ENCODE assay signal across 13 cellular contexts in genomic region chr7:116529250-116529649, GRCh38. TPM values are rescaled to one million over a fixed set of nuclear protein-coding genes. Genes with fewer than 3 reads are reported as not detected.
A peak's percentile ranks its signal among the peaks of the same experiment; 100 is the strongest.
DNase-seq lines count a peak whose midpoint lies in the region; ATAC-seq and TF ChIP-seq lines count a peak whose summit lies in the region.
"Had no signal": no experiment of that assay in that cellular context is flagged by ENCODE, and none has a peak within 500 bp of the region (broad histone marks: within the 10 kb centered on the region; RNA-seq: fewer than 3 reads in every experiment).

No MANE protein-coding gene starts in this region.

- no peaks in the 10 kb centered on the region for H3K9me3 ChIP-seq in lower lobe of right lung
- no peaks in the 10 kb centered on the region for H3K9me3 ChIP-seq in tibial artery

- peak; percentile 19 for DNase-seq in LHCN-M2 (ENCODE audit: low read depth)
- DNase-seq in astrocyte of the spinal cord (ENCODE audit: low read depth, low spot score) = no peak
- DNase-seq in lower lobe of right lung = no peak
- no peak for DNase-seq in tibial artery
- no peak for DNase-seq in SKM-1 treated with dmso at 0.1 percent for 144 hours (lab: John Stamatoyannopoulos, UW; ENCODE audit: unreplicated experiment)
- DNase-seq in stimulated activated CD4-positive, alpha-beta T cell treated with anti-CD3 and anti-CD28 coated beads, Interleukin-4, amount 100 ng/mL, for 1 hour = no peak
- DNase-seq: activated CD4-positive, CD25-positive, alpha-beta regulatory T cell; activated naive CD4-positive, alpha-beta T cell treated with anti-CD3 and anti-CD28 coated beads for 36 hours; CD8-positive, alpha-beta T cell; NCI-H2171 treated with DMSO at 0.1 percent for 48 hours; nucleus accumbens; SW 1271 had no signal

- H3K36me3 ChIP-seq in lower lobe of right lung (peaks cover 8% of the 10 kb centered on the region), tibial artery (peaks cover 4 to 6% (median 4%) of the 10 kb centered on the region in 3 donors)

- ATAC-seq in lower lobe of right lung (no peak), HG02885 (IDR thresholded peaks at IDR 0.05; ENCODE audit: poor library complexity, unreplicated experiment) (no peak)
- ATAC-seq: CD8-positive, alpha-beta T cell had no signal

- no peak for TF ChIP-seq CTCF in astrocyte of the spinal cord (IDR thresholded peaks at IDR 0.05; ENCODE audit: low read depth, low read length)
- no peak for TF ChIP-seq CTCF in lower lobe of right lung (IDR thresholded peaks at IDR 0.05)
- TF ChIP-seq CTCF in tibial artery (IDR thresholded peaks at IDR 0.05) = no peak

- H3K4me3 ChIP-seq in astrocyte of the spinal cord (ENCODE audit: low read depth, low read length) = peak overlapping the region; percentile 14
- H3K4me3 ChIP-seq in lower lobe of right lung = peak overlapping the region; percentile 76
- peak overlapping the region; percentile 76 to 90 for H3K4me3 ChIP-seq in tibial artery

- peaks cover 26% of the 10 kb centered on the region for H3K4me1 ChIP-seq in lower lobe of right lung
- H3K4me1 ChIP-seq in tibial artery = peaks cover 0 to 61% (median 16%) of the 10 kb centered on the region in 4 donors

- intact Hi-C loops in lower lobe of right lung (cut with DNase I) (loop anchor here (10.0 kb wide), 1 partner anchor 264 kb away; no protein-coding TSS in a partner anchor), tibial artery (cut with DNase I; ENCODE audit: low total_unique reads) (loop anchor here (5.0 kb wide), 2 partner anchors 53 to 272 kb away; no protein-coding TSS in a partner anchor)

- in situ Hi-C loops in astrocyte of the spinal cord (cut with HindIII; ENCODE audit: low sequenced_read_pairs) = no loop called here

- peaks cover 10% of the 10 kb centered on the region for H3K27me3 ChIP-seq in lower lobe of right lung (ENCODE audit: low read depth)
- no peaks in the 10 kb centered on the region for H3K27me3 ChIP-seq in tibial artery

- H3K27ac ChIP-seq in lower lobe of right lung (peak overlapping the region; percentile 92), tibial artery (peak overlapping the region; percentile 93 to 99)

RNA-seq across cellular contexts. Expression of gene CAV1, which starts 4.4 kb away (rescaled TPM):
- total RNA-seq in LHCN-M2 (2014; rRNA removed) (1,409 and 1,463 TPM in 2 replicates), lower lobe of right lung (531 TPM)
- 1,281 TPM for polyA plus RNA-seq in LHCN-M2 (2012)
- total RNA-seq: CD8-positive, alpha-beta T cell had no signal

RNA-seq across cellular contexts. Expression of gene CAV2, which starts 29.7 kb away (rescaled TPM):
- total RNA-seq in LHCN-M2 (2014; rRNA removed) (259 and 316 TPM in 2 replicates), lower lobe of right lung (143 TPM)
- 255 TPM for polyA plus RNA-seq in LHCN-M2 (2012)
- total RNA-seq: activated naive CD4-positive, alpha-beta T cell treated with anti-CD3 and anti-CD28 coated beads for 36 hours; CD8-positive, alpha-beta T cell had no signal

Comparison
In these comparisons a context has a peak if more than half of its experiments do, and no peak if none do; other contexts are left out.
1. H3K4me3 ChIP-seq: peak in every context shown above with its lines; median percentile 83 in tibial artery; 76 in lower lobe of right lung; 14 in astrocyte of the spinal cord.